ENCODE assay signal across 8 cellular contexts in the genomic region with DNA sequence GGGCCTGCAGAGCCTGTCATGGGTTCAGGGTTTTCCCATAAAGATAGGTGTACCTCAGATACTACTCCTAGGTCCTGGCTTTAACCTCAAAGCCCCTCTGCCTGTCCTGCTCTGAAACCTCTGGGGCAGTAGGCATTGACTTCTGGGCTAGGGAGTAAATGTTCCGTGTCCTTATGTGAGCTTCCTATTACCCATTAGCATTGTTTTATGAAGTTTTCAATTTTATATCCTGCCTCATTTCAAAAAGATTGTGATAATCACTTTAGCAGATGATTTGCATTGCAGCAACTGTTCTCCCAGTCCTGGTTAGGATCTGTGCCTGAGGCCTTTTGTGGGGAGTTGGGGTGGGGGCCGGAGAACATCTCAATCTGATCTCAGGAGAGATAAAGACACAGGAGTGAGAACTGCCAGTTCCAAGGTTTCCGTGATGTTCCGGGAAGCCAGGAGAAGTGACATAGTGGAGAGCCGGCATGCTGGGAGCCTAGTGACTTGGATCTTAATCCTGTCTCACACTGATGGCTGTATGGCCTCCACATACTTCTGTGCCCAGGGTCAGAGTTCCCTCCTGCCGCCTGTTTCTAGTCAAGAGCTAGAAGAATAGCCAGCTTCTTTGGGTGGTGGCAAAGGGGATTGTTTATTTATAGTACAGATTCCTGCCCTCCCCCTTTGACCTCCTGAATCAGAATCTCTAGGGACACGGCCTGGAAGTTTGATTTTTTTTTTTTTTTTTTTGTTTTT. TPM values are rescaled to one million over a fixed set of nuclear protein-coding genes. Genes with fewer than 3 reads are reported as not detected.
DNase-seq lines count a peak whose midpoint lies in the region; ATAC-seq and TF ChIP-seq lines count a peak whose summit lies in the region.
"Had no signal": no experiment of that assay in that cellular context is flagged by ENCODE, and none has a peak within 500 bp of the region (broad histone marks: within the 10 kb centered on the region; RNA-seq: fewer than 3 reads in every experiment).

No MANE protein-coding gene starts in this region.

- 41% methylated on average over 6 of the region's 7 CpGs for WGBS in esophagus muscularis mucosa

- peak overlapping the region; percentile 6 to 91 (median 22) for H3K4me3 ChIP-seq in esophagus muscularis mucosa
- no peak overlapping the region for H3K4me3 ChIP-seq in uterus

- intact Hi-C loops in esophagus muscularis mucosa (cut with DNase I) (no loop called here), uterus (cut with DNase I; ENCODE audit: low total_unique reads) (no loop called here)

- H3K36me3 ChIP-seq in esophagus muscularis mucosa = peaks cover 12 to 52% (median 44%) of the 10 kb centered on the region in 4 donors
- H3K36me3 ChIP-seq in uterus = no peaks in the 10 kb centered on the region

- no peak for ATAC-seq in HG02938 (IDR thresholded peaks at IDR 0.05; ENCODE audit: unreplicated experiment)

- TF ChIP-seq CTCF in esophagus muscularis mucosa (IDR thresholded peaks at IDR 0.05) (no peak), uterus (IDR thresholded peaks at IDR 0.05) (no peak)

- H3K27me3 ChIP-seq in esophagus muscularis mucosa (peaks cover 0 to 2% (median 0%) of the 10 kb centered on the region in 4 donors), uterus (no peaks in the 10 kb centered on the region)

- no peak for TF ChIP-seq POLR2A in esophagus muscularis mucosa (IDR thresholded peaks at IDR 0.05; ENCODE audit: low read depth)
- TF ChIP-seq POLR2A in uterus (IDR thresholded peaks at IDR 0.05) = peak in 1 of 2 donors; percentile 12

- no peaks in the 10 kb centered on the region for H3K9me3 ChIP-seq in esophagus muscularis mucosa
- no peaks in the 10 kb centered on the region for H3K9me3 ChIP-seq in uterus

- peaks cover 83 to 97% (median 95%) of the 10 kb centered on the region in 4 donors for H3K4me1 ChIP-seq in esophagus muscularis mucosa
- peaks cover 11 to 34% of the 10 kb centered on the region in 2 donors for H3K4me1 ChIP-seq in uterus

- peak overlapping the region; percentile 93 to 97 (median 96) for H3K27ac ChIP-seq in esophagus muscularis mucosa (replicated peaks in 1 of 4)
- H3K27ac ChIP-seq in uterus = peak overlapping the region; percentile 97 to 98

- TF ChIP-seq EP300 in esophagus muscularis mucosa (IDR thresholded peaks at IDR 0.05) = peak; percentile 69

- DNase-seq in NCI-H526 treated with DMSO at 0.1 percent for 48 hours (lab: John Stamatoyannopoulos, UW) (peak; percentile 85), esophagus muscularis mucosa (ENCODE audit: extremely low spot score) (no peak), mucosa of gallbladder (ENCODE audit: low spot score) (peak; percentile 59), uterus (peak; percentile 67 to 81), NCI-H1092 (lab: John Stamatoyannopoulos, UW) (no peak), epidermal melanocyte (ENCODE audit: insufficient read length, low spot score) (no peak)
- DNase-seq: activated B cell treated with CpG ODN at 0.5 μM for 24 hours had no signal

RNA-seq across cellular contexts. Expression of gene TPM1, which starts 10.6 kb away (rescaled TPM):
- total RNA-seq in esophagus muscularis mucosa = 1,000 to 10,000 TPM; 5,599 to 7,718 (median 6,496) TPM
- 1,361 TPM for total RNA-seq in mucosa of gallbladder
- 1,000 to 10,000 TPM in 2 of 4 donors, 100 to 1,000 TPM in 2; 622 to 1,998 (median 1,003) TPM for total RNA-seq in uterus

Comparison
In these comparisons a context has a peak if more than half of its experiments do, and no peak if none do; other contexts are left out.
1. DNase-seq: peak in NCI-H526 treated with DMSO at 0.1 percent for 48 hours (single experiment), mucosa of gallbladder (single experiment) and uterus (2 of 2); none in esophagus muscularis mucosa (single experiment), NCI-H1092 (single experiment) and epidermal melanocyte (single experiment).
2. H3K4me3 ChIP-seq: peak in esophagus muscularis mucosa (4 of 4); none in uterus (0 of 2).